ENCODE assay signal across 27 cellular contexts in the genomic region with DNA sequence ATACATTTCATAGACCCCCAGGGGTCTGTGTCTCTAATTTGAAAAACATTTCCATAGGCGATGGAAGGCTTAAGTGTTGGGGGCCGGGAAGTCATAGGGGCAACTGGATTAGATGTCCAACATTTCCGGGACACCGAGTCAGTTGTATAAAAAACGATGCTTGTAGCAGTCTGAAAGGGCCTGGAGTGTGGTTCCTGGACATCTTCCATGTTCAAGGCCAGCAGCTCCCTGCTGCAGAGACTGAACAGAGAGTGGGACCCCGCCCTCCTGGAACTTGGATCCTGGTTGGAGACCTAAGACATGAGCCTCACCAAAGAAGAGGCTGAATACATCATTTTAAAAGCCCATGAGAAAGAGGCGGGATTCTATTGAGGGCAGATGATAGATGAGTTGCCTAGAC.
"Had no signal": no experiment of that assay in that cellular context is flagged by ENCODE, and none has a peak within 500 bp of the region (broad histone marks: within the 10 kb centered on the region; RNA-seq: fewer than 3 reads in every experiment).

No MANE protein-coding gene starts in this region.

- H3K4me3 Mint-ChIP-seq: immature natural killer cell; naive thymus-derived CD4-positive, alpha-beta T cell; natural killer cell treated with Interleukin-12 subunit alpha and Interleukin-12 subunit beta and Interleukin-15 and Interleukin-18, amount 100 ng/mL, for 72 hours; stimulated activated effector memory CD8-positive, alpha-beta T cell treated with anti-CD3 and anti-CD28 coated beads, Interleukin-12 subunit alpha, Interleukin-12 subunit beta, amount 100 ng/mL, for 72 hours; stimulated activated naive CD8-positive, alpha-beta T cell treated with anti-CD3 and anti-CD28 coated beads, Interleukin-15, Interleukin-2, amounts not matched to agents 100 ng/mL and 50 ng/mL, for 24 hours had no signal

- H3K9me3 Mint-ChIP-seq: immature natural killer cell; natural killer cell treated with Interleukin-12 subunit alpha and Interleukin-12 subunit beta and Interleukin-15 and Interleukin-18, amount 100 ng/mL, for 72 hours; stimulated activated effector memory CD8-positive, alpha-beta T cell treated with anti-CD3 and anti-CD28 coated beads, Interleukin-12 subunit alpha, Interleukin-12 subunit beta, amount 100 ng/mL, for 72 hours; stimulated activated naive CD8-positive, alpha-beta T cell treated with anti-CD3 and anti-CD28 coated beads, Interleukin-15, Interleukin-2, amounts not matched to agents 100 ng/mL and 50 ng/mL, for 24 hours had no signal

- H3K27ac ChIP-seq: left ventricle myocardium inferior, ovary, prostate gland, skin epidermis, testis, thyroid gland, transverse colon, upper lobe of left lung had no signal

- H3K4me1 Mint-ChIP-seq: immature natural killer cell; stimulated activated effector memory CD8-positive, alpha-beta T cell treated with anti-CD3 and anti-CD28 coated beads, Interleukin-12 subunit alpha, Interleukin-12 subunit beta, amount 100 ng/mL, for 72 hours had no signal

- H3K9me3 ChIP-seq: left ventricle myocardium inferior, mucosa of descending colon, ovary, prostate gland, testis, thyroid gland, transverse colon, upper lobe of left lung had no signal

- H3K4me1 ChIP-seq: left ventricle myocardium inferior, prostate gland, thyroid gland, transverse colon, upper lobe of left lung had no signal

- H3K4me3 ChIP-seq: left ventricle myocardium inferior, lung, mucosa of descending colon, ovary, prostate gland, skin epidermis, testis, thyroid gland, transverse colon, upper lobe of left lung had no signal

- H3K36me3 Mint-ChIP-seq: immature natural killer cell; natural killer cell treated with Interleukin-12 subunit alpha and Interleukin-12 subunit beta and Interleukin-15 and Interleukin-18, amount 100 ng/mL, for 72 hours; stimulated activated effector memory CD8-positive, alpha-beta T cell treated with anti-CD3 and anti-CD28 coated beads, Interleukin-12 subunit alpha, Interleukin-12 subunit beta, amount 100 ng/mL, for 72 hours had no signal

- ATAC-seq: mucosa of descending colon; naive thymus-derived CD4-positive, alpha-beta T cell; natural killer cell treated with Interleukin-12 subunit alpha and Interleukin-12 subunit beta and Interleukin-15 and Interleukin-18, amount 100 ng/mL, for 72 hours; right cardiac atrium; sciatic nerve; stimulated activated effector memory CD8-positive, alpha-beta T cell treated with anti-CD3 and anti-CD28 coated beads, Interleukin-12 subunit alpha, Interleukin-12 subunit beta, amount 100 ng/mL, for 72 hours had no signal

- H3K27me3 ChIP-seq: ovary, testis, thyroid gland, upper lobe of left lung had no signal

- H3K36me3 ChIP-seq: left ventricle myocardium inferior, ovary, prostate gland, thyroid gland, transverse colon, upper lobe of left lung had no signal

- H3K27ac Mint-ChIP-seq: immature natural killer cell; naive thymus-derived CD4-positive, alpha-beta T cell; natural killer cell treated with Interleukin-12 subunit alpha and Interleukin-12 subunit beta and Interleukin-15 and Interleukin-18, amount 100 ng/mL, for 72 hours; stimulated activated effector memory CD8-positive, alpha-beta T cell treated with anti-CD3 and anti-CD28 coated beads, Interleukin-12 subunit alpha, Interleukin-12 subunit beta, amount 100 ng/mL, for 72 hours; stimulated activated naive CD8-positive, alpha-beta T cell treated with anti-CD3 and anti-CD28 coated beads, Interleukin-15, Interleukin-2, amounts not matched to agents 100 ng/mL and 50 ng/mL, for 24 hours had no signal

- DNase-seq: hypothalamus; immature natural killer cell; left ventricle myocardium inferior; mesendoderm; midbrain; mucosa of descending colon; naive thymus-derived CD4-positive, alpha-beta T cell; ovary; retina; right cardiac atrium; stimulated activated CD4-positive, alpha-beta T cell treated with anti-CD3 and anti-CD28 coated beads, Interleukin-12 subunit alpha, Interleukin-12 subunit beta, amount 100 ng/mL, for 4 hours; stimulated activated CD4-positive, alpha-beta T cell treated with anti-CD3 and anti-CD28 coated beads, Interleukin-15, amount 100 ng/mL, for 24 hours; stimulated activated CD4-positive, alpha-beta T cell treated with anti-CD3 and anti-CD28 coated beads, Interleukin-2, amount 100 ng/mL, for 24 hours; stimulated activated CD4-positive, alpha-beta T cell treated with anti-CD3 and anti-CD28 coated beads, Interleukin-4, amount 100 ng/mL, for 1 hour; stimulated activated naive CD4-positive, alpha-beta T cell; substantia nigra; testis; thyroid gland; transverse colon had no signal
